In genomic region chr9:123268240-123268949, GRCh38 we compare ENCODE assay signal across 1 cellular context.
TF ChIP-seq lines count a peak whose summit lies in the region.

TSS of gene STRBP (minus strand) at chr9:123268586. CDS start at chr9:123184134, 84,452 bp downstream.

TF ChIP-seq in HepG2, 621 proteins besides CTCF, POLR2A, EP300 and RAD21 (continued from another document and continues in another):
- no peak for TF ChIP-seq REST (IDR thresholded peaks at IDR 0.05; ENCODE audit: borderline replicate concordance in 1 of 2, low read depth in 1 of 2, low read length in 2 of 2)
- TF ChIP-seq NFE2L1 (CRISPR knock-in tag; IDR thresholded peaks at IDR 0.05; ENCODE audit: borderline replicate concordance) = no peak
- TF ChIP-seq ZNF761 (CRISPR knock-in tag; conservative IDR thresholded peaks at IDR 0.05) = no peak
- no peak for TF ChIP-seq ZNF142 (CRISPR knock-in tag; IDR thresholded peaks at IDR 0.05)
- TF ChIP-seq KLF13 (CRISPR knock-in tag; IDR thresholded peaks at IDR 0.05) = no peak
- TF ChIP-seq NCOA1 (CRISPR knock-in tag; IDR thresholded peaks at IDR 0.05) = no peak
- TF ChIP-seq ZNF350 (CRISPR knock-in tag; IDR thresholded peaks at IDR 0.05; ENCODE audit: borderline replicate concordance, low read depth) = no peak
- no peak for TF ChIP-seq SETDB1 (CRISPR knock-in tag; IDR thresholded peaks at IDR 0.05; ENCODE audit: borderline replicate concordance)
- TF ChIP-seq ZBTB10 (CRISPR knock-in tag; IDR thresholded peaks at IDR 0.05; ENCODE audit: borderline replicate concordance) = no peak
- no peak for TF ChIP-seq MYNN (CRISPR knock-in tag; IDR thresholded peaks at IDR 0.05; ENCODE audit: low read depth)
- TF ChIP-seq ZNF251 (CRISPR knock-in tag; IDR thresholded peaks at IDR 0.05) = no peak
- no peak; the same call in 1 of the 2 replicates for TF ChIP-seq KAT7 (CRISPR knock-in tag; IDR thresholded peaks at IDR 0.05; ENCODE audit: borderline replicate concordance)
- no peak for TF ChIP-seq ZNF317 (CRISPR knock-in tag; IDR thresholded peaks at IDR 0.05)
- no peak for TF ChIP-seq ZNF432 (CRISPR knock-in tag; IDR thresholded peaks at IDR 0.05; ENCODE audit: borderline replicate concordance)
- TF ChIP-seq ZNF563 (CRISPR knock-in tag; IDR thresholded peaks at IDR 0.05) = peak; percentile 78
- TF ChIP-seq ZNF136 (CRISPR knock-in tag; IDR thresholded peaks at IDR 0.05; ENCODE audit: low read depth) = no peak
- no peak for TF ChIP-seq KLF6 (CRISPR knock-in tag; IDR thresholded peaks at IDR 0.05)
- no peak for TF ChIP-seq NCOR1 (IDR thresholded peaks at IDR 0.05; ENCODE audit: borderline replicate concordance, low read length)
- no peak for TF ChIP-seq DBP (CRISPR knock-in tag; IDR thresholded peaks at IDR 0.05; ENCODE audit: not compliant biosample characterization)
- TF ChIP-seq SOX6 (IDR thresholded peaks at IDR 0.05) = no peak
- TF ChIP-seq SOX6 (CRISPR knock-in tag; IDR thresholded peaks at IDR 0.05) = no peak
- TF ChIP-seq ONECUT2 (CRISPR knock-in tag; IDR thresholded peaks at IDR 0.05) = no peak
- TF ChIP-seq ISX (CRISPR knock-in tag; conservative IDR thresholded peaks at IDR 0.05) = no peak
- TF ChIP-seq HDAC6 (IDR thresholded peaks at IDR 0.05; ENCODE audit: low read depth, low read length) = no peak
- 0 out of 2 replicates have a peak, but pooled peaks have one; percentile 26 for TF ChIP-seq ESRRA (CRISPR knock-in tag; IDR thresholded peaks at IDR 0.05; ENCODE audit: low read depth)
- TF ChIP-seq ZNF235 (CRISPR knock-in tag; IDR thresholded peaks at IDR 0.05; ENCODE audit: borderline replicate concordance) = no peak
- no peak for TF ChIP-seq ZNF275 (CRISPR knock-in tag; IDR thresholded peaks at IDR 0.05; ENCODE audit: borderline replicate concordance)
- no peak for TF ChIP-seq ZNF460 (CRISPR knock-in tag; IDR thresholded peaks at IDR 0.05; ENCODE audit: borderline replicate concordance)
- TF ChIP-seq TEF (CRISPR knock-in tag; IDR thresholded peaks at IDR 0.05) = no peak
- TF ChIP-seq TARDBP (CRISPR knock-in tag; IDR thresholded peaks at IDR 0.05) = no peak
- TF ChIP-seq FLYWCH1 (CRISPR knock-in tag; IDR thresholded peaks at IDR 0.05) = no peak
- no peak for TF ChIP-seq ZNF282 (IDR thresholded peaks at IDR 0.05; ENCODE audit: partially characterized antibody)
- no peak for TF ChIP-seq TOE1 (CRISPR knock-in tag; IDR thresholded peaks at IDR 0.05)
- TF ChIP-seq PRDM10 (CRISPR knock-in tag; IDR thresholded peaks at IDR 0.05; ENCODE audit: low read depth) = no peak
- TF ChIP-seq REL (CRISPR knock-in tag; conservative IDR thresholded peaks at IDR 0.05) = no peak
- TF ChIP-seq NFYC (CRISPR knock-in tag; IDR thresholded peaks at IDR 0.05) = peak; percentile 71
- TF ChIP-seq SRY (CRISPR knock-in tag; IDR thresholded peaks at IDR 0.05) = no peak; the same call in 1 of the 2 replicates
- TF ChIP-seq MTF1 (CRISPR knock-in tag; IDR thresholded peaks at IDR 0.05) = no peak
- TF ChIP-seq MLX (CRISPR knock-in tag; IDR thresholded peaks at IDR 0.05) = no peak
- TF ChIP-seq MAZ (IDR thresholded peaks at IDR 0.05; ENCODE audit: borderline replicate concordance, low read depth, low read length) = peak; percentile 36; the same call in 1 of the 2 replicates
- peak; percentile 83 for TF ChIP-seq MAZ (CRISPR knock-in tag; IDR thresholded peaks at IDR 0.05; ENCODE audit: low read depth)
- no peak; the same call in 1 of the 2 replicates for TF ChIP-seq ZNF597 (CRISPR knock-in tag; IDR thresholded peaks at IDR 0.05)
- TF ChIP-seq HNRNPL (IDR thresholded peaks at IDR 0.05; ENCODE audit: low read depth, low read length) = no peak
- TF ChIP-seq HNRNPK (IDR thresholded peaks at IDR 0.05; ENCODE audit: low read depth, low read length, poor library complexity, severe bottlenecking) = no peak
